ENCODE assay signal across 21 cellular contexts in the genomic region with DNA sequence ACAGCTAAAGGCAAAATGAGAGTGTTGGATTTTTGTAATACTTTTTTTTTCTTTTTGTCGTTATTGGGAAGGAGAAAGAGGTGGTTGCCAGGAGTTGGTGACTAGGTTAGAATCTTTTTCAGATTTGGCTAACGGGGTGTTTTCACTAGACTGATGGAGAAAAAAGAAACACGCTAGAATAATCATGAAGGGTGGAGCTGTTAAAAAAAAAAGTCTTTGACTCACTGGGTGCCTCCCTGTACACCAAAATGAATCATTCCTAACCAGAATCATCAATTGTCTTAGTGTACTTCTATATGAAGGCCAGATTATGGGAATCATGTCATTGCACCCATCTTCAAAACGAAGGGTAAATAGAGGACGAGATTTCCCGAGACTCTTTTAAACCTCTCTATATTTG. TPM values are rescaled to one million over a fixed set of nuclear protein-coding genes. Genes with fewer than 3 reads are reported as not detected.
DNase-seq lines count a peak whose midpoint lies in the region; ATAC-seq and TF ChIP-seq lines count a peak whose summit lies in the region.
"Had no signal": no experiment of that assay in that cellular context is flagged by ENCODE, and none has a peak within 500 bp of the region (broad histone marks: within the 10 kb centered on the region; RNA-seq: fewer than 3 reads in every experiment).

No MANE protein-coding gene starts in this region.

- H3K4me1 ChIP-seq in HCT116 (ENCODE audit: control insufficient read depth in 1 of 2, insufficient read depth in 2 of 2, low read length in 2 of 2) (peaks cover 73 to 90% of the 10 kb centered on the region in 2 experiments), ascending aorta (peaks cover 3 to 25% of the 10 kb centered on the region in 2 donors), thoracic aorta (ENCODE audit: control insufficient read depth in 1 of 2, low read depth in 2 of 2) (peaks cover 30 to 63% of the 10 kb centered on the region in 2 donors)
- H3K4me1 ChIP-seq: BLaER1 treated with 17β-estradiol and CSF1 and Interleukin-3, amounts not matched to agents 10 nM and 100 nM; right lobe of liver had no signal

- H2AFZ ChIP-seq in HCT116 (ENCODE audit: low read depth, low read length, poor library complexity, severe bottlenecking), result no peak overlapping the region
- H2AFZ ChIP-seq: PC-9 had no signal

- POLR2A ChIA-PET in HCT116 (lab: Charles Lee), result no interaction called here

- no peaks in the 10 kb centered on the region for H3K27me3 ChIP-seq in HCT116 (ENCODE audit: insufficient read depth, low read length)
- no peaks in the 10 kb centered on the region for H3K27me3 ChIP-seq in ascending aorta
- no peaks in the 10 kb centered on the region for H3K27me3 ChIP-seq in thoracic aorta (replicated peaks; ENCODE audit: insufficient read depth)
- H3K27me3 ChIP-seq: right lobe of liver, testis had no signal

- BruUV-seq in HCT116 (replicated peaks; lab: Mats Ljungman, UMichigan), result no TSS peak

- TF ChIP-seq CTCF in HCT116 (IDR thresholded peaks at IDR 0.05 in 2 of 3, conservative IDR thresholded peaks at IDR 0.05 in 1 of 3; ENCODE audit: borderline replicate concordance in 1 of 3, insufficient read depth in 1 of 3, low read depth in 2 of 3, low read length in 2 of 3), result no peak
- no peak for TF ChIP-seq CTCF in ascending aorta (IDR thresholded peaks at IDR 0.05)
- TF ChIP-seq CTCF in thoracic aorta (IDR thresholded peaks at IDR 0.05), result no peak

- peak overlapping the region; percentile 57; the same call in 1 of the 2 replicates for H3K4me2 ChIP-seq in HCT116 (ENCODE audit: low read length)
- H3K4me2 ChIP-seq: BLaER1 treated with 17β-estradiol and CSF1 and Interleukin-3, amounts not matched to agents 10 nM and 100 nM; PC-9 had no signal

- no peak for TF ChIP-seq RAD21 in HCT116 (IDR thresholded peaks at IDR 0.05; ENCODE audit: low read depth)

- RAD21 ChIA-PET in HCT116 (lab: Charles Lee; ENCODE audit: low non-redundant PET in 1 of 2, low total read pairs in 2 of 2, uncharacterized antibody in 2 of 2, unreplicated experiment in 2 of 2), result no interaction called here

- no peak for DNase-seq in HCT116 (ENCODE audit: low read depth, low spot score)
- DNase-seq in ascending aorta (ENCODE audit: low spot score in 2 of 2), result no peak
- peak; percentile 58 for DNase-seq in fibroblast of peridontal ligament (ENCODE audit: extremely low read depth)
- DNase-seq in thoracic aorta (ENCODE audit: low spot score), result no peak
- DNase-seq in NCI-H526 (lab: John Stamatoyannopoulos, UW), result no peak
- no peak for DNase-seq in COLO829 (ENCODE audit: low spot score)
- DNase-seq in effector CD4-positive, alpha-beta T cell, result no peak
- DNase-seq: activated CD4-positive, alpha-beta T cell treated with anti-CD3 and anti-CD28 coated beads, Interleukin-2, amount 10 ng/mL, durations not matched to agents 7 days and 5 days; activated naive CD4-positive, alpha-beta T cell treated with anti-CD3 and anti-CD28 coated beads for 36 hours; central memory CD4-positive, alpha-beta T cell; effector memory CD8-positive, alpha-beta T cell; Karpas-422; left colon; NCI-H2171; NCI-H774; occipital lobe; PC-9; right lobe of liver; stimulated activated CD4-positive, alpha-beta T cell treated with anti-CD3 and anti-CD28 coated beads, Interleukin-4, amount 100 ng/mL, for 1 hour; testis had no signal

- no peak overlapping the region for H3K4me3 ChIP-seq in HCT116 (replicated peaks in 1 of 2; ENCODE audit: low read depth in 1 of 2, low read length in 2 of 2)
- H3K4me3 ChIP-seq in ascending aorta, result peak overlapping the region in 1 of 2 donors; percentile 77
- peak overlapping the region; percentile 91 for H3K4me3 ChIP-seq in thoracic aorta
- H3K4me3 ChIP-seq: BLaER1 treated with 17β-estradiol and CSF1 and Interleukin-3, amounts not matched to agents 10 nM and 100 nM; PC-9; right lobe of liver; testis had no signal

- H4K20me1 ChIP-seq in HCT116 (ENCODE audit: insufficient read depth), result no peaks in the 10 kb centered on the region
- H4K20me1 ChIP-seq: BLaER1 treated with 17β-estradiol and CSF1 and Interleukin-3, amounts not matched to agents 10 nM and 100 nM had no signal

- no peak for TF ChIP-seq POLR2A in HCT116 (IDR thresholded peaks at IDR 0.05; ENCODE audit: borderline replicate concordance, extremely low read depth, insufficient read depth, insufficient read length)

- H3K79me2 ChIP-seq in HCT116 (ENCODE audit: insufficient read depth, low read length), result peaks cover 100% of the 10 kb centered on the region

- H3K9me2 ChIP-seq in HCT116 (ENCODE audit: insufficient read depth), result no peaks in the 10 kb centered on the region

- intact Hi-C loops in HCT116 (cut with micrococcal nuclease) (loop anchor here (5.0 to 10.0 kb wide), 2 partner anchors 401 to 446 kb away; no protein-coding TSS in a partner anchor), ascending aorta (cut with DNase I) (loop anchor here (1.0 to 10.0 kb wide), 6 partner anchors 99 to 511 kb away; no protein-coding TSS in a partner anchor)

- H3K36me3 ChIP-seq in HCT116 (ENCODE audit: control insufficient read depth in 1 of 2, insufficient read depth in 2 of 2, low read length in 2 of 2) (peaks cover 3 to 52% of the 10 kb centered on the region in 2 experiments; a peak in 2 of 4 replicates), ascending aorta (no peaks in the 10 kb centered on the region), thoracic aorta (no peaks in the 10 kb centered on the region)
- H3K36me3 ChIP-seq: BLaER1 treated with 17β-estradiol and CSF1 and Interleukin-3, amounts not matched to agents 10 nM and 100 nM; right lobe of liver had no signal

- ATAC-seq in HCT116 (no peak), thoracic aorta (ENCODE audit: insufficient number of reproducible peaks, low FRiP score, low read depth) (peak; percentile 48)
- ATAC-seq: effector memory CD8-positive, alpha-beta T cell; left colon; right lobe of liver had no signal

- 0 out of 2 replicates have a peak overlapping the region, but pooled peaks have one; percentile 36 for H3K9ac ChIP-seq in HCT116 (ENCODE audit: low read length)
- H3K9ac ChIP-seq: BLaER1 treated with 17β-estradiol and CSF1 and Interleukin-3, amounts not matched to agents 10 nM and 100 nM had no signal

- CTCF ChIA-PET in HCT116 (lab: Charles Lee), result no interaction called here

- H3K9me3 ChIP-seq in HCT116 (ENCODE audit: control insufficient read depth in 1 of 2, insufficient read depth in 1 of 2, low read depth in 1 of 2, low read length in 2 of 2) (no peaks in the 10 kb centered on the region), ascending aorta (no peaks in the 10 kb centered on the region), thoracic aorta (no peaks in the 10 kb centered on the region)
- H3K9me3 ChIP-seq: BLaER1 treated with 17β-estradiol and CSF1 and Interleukin-3, amounts not matched to agents 10 nM and 100 nM; right lobe of liver; testis had no signal

- H3K27ac ChIP-seq in HCT116 (ENCODE audit: low read depth, low read length), result peak overlapping the region; percentile 70
- peak overlapping the region; percentile 91 for H3K27ac ChIP-seq in ascending aorta
- peak overlapping the region; percentile 91 to 96 for H3K27ac ChIP-seq in thoracic aorta
- H3K27ac ChIP-seq: BLaER1 treated with 17β-estradiol and CSF1 and Interleukin-3, amounts not matched to agents 10 nM and 100 nM; PC-9; right lobe of liver; testis had no signal

TF ChIP-seq in HCT116, 20 proteins besides CTCF, POLR2A, EP300 and RAD21:
- peak; percentile 37; the same call in 1 of the 2 replicates for TF ChIP-seq SP1 (IDR thresholded peaks at IDR 0.05; ENCODE audit: low read depth)
- TF ChIP-seq JUND (IDR thresholded peaks at IDR 0.05), result no peak

RNA-seq across cellular contexts. Expression of gene BLID, which starts 12.6 kb away (rescaled TPM):
- total RNA-seq in HCT116 (2021; ENCODE audit: unreplicated experiment) (8.9 TPM), ascending aorta (not detected), thoracic aorta (10 to 100 TPM; 24.6 to 53.4 TPM)
- polyA plus RNA-seq in HCT116 (2012), result 0.34 and 0.35 TPM in 2 replicates
- total RNA-seq: activated CD4-positive, alpha-beta T cell treated with anti-CD3 and anti-CD28 coated beads, Interleukin-2, amount 10 ng/mL, durations not matched to agents 7 days and 5 days; activated naive CD4-positive, alpha-beta T cell treated with anti-CD3 and anti-CD28 coated beads for 36 hours; left colon had no signal
